ENCODE assay signal across 24 cellular contexts in genomic region chr12:89228466-89228865, GRCh38.
A peak's percentile ranks its signal among the peaks of the same experiment; 100 is the strongest.
DNase-seq lines count a peak whose midpoint lies in the region; ATAC-seq and TF ChIP-seq lines count a peak whose summit lies in the region.
"Had no signal": no experiment of that assay in that cellular context is flagged by ENCODE, and none has a peak within 500 bp of the region (broad histone marks: within the 10 kb centered on the region; RNA-seq: fewer than 3 reads in every experiment).

No MANE protein-coding gene starts in this region.

- peak overlapping the region; percentile 38 for H3K9ac ChIP-seq in adipocyte (ENCODE audit: low read length)
- H3K9ac ChIP-seq in mesenchymal stem cell (ENCODE audit: low read length), result peak overlapping the region; percentile 1
- H3K9ac ChIP-seq: BLaER1 treated with 17β-estradiol and CSF1 and Interleukin-3, amounts not matched to agents 10 nM and 100 nM; SK-N-SH had no signal

- no peak overlapping the region for H3K4me2 ChIP-seq in mesenchymal stem cell (ENCODE audit: low read length, poor library complexity, severe bottlenecking)
- H3K4me2 ChIP-seq: BLaER1 treated with 17β-estradiol and CSF1 and Interleukin-3, amounts not matched to agents 10 nM and 100 nM; SK-N-SH had no signal

- no peaks in the 10 kb centered on the region for H3K9me3 Mint-ChIP-seq in natural killer cell
- no peaks in the 10 kb centered on the region for H3K9me3 Mint-ChIP-seq in natural killer cell treated with Interleukin-12 subunit alpha and Interleukin-12 subunit beta and Interleukin-15 and Interleukin-18, amount 100 ng/mL, for 72 hours
- H3K9me3 Mint-ChIP-seq: CD4-positive, alpha-beta T cell had no signal

- no peaks in the 10 kb centered on the region for H3K79me1 ChIP-seq in mesenchymal stem cell (replicated peaks; ENCODE audit: low read length, poor library complexity, severe bottlenecking)

- H3K14ac ChIP-seq in mesenchymal stem cell (ENCODE audit: low read length in 2 of 2), result no peak overlapping the region

- no peak overlapping the region for H3K18ac ChIP-seq in mesenchymal stem cell (ENCODE audit: low read depth in 1 of 2, low read length in 2 of 2)

- peak overlapping the region; percentile 64 to 80 for H3K27ac Mint-ChIP-seq in natural killer cell
- H3K27ac Mint-ChIP-seq in natural killer cell treated with Interleukin-12 subunit alpha and Interleukin-12 subunit beta and Interleukin-15 and Interleukin-18, amount 100 ng/mL, for 72 hours, result peak overlapping the region in 1 of 2 donors; percentile 15
- H3K27ac Mint-ChIP-seq: CD4-positive, alpha-beta T cell had no signal

- no peak for ATAC-seq in natural killer cell
- ATAC-seq in natural killer cell treated with Interleukin-12 subunit alpha and Interleukin-12 subunit beta and Interleukin-15 and Interleukin-18, amount 100 ng/mL, for 72 hours, result no peak

- H2BK5ac ChIP-seq in mesenchymal stem cell (ENCODE audit: low read depth, low read length, poor library complexity, severe bottlenecking), result no peak overlapping the region

- H3K27me3 ChIP-seq in adipocyte (replicated peaks; ENCODE audit: control insufficient read depth, insufficient read depth, low read length), result no peaks in the 10 kb centered on the region
- H3K27me3 ChIP-seq in mesenchymal stem cell (ENCODE audit: control insufficient read depth in 1 of 2, insufficient read depth in 1 of 2, low read length in 2 of 2), result no peaks in the 10 kb centered on the region
- H3K27me3 ChIP-seq: BLaER1 treated with 17β-estradiol and CSF1 and Interleukin-3, amounts not matched to agents 10 nM and 100 nM had no signal

- H2BK15ac ChIP-seq in mesenchymal stem cell (ENCODE audit: low read depth, poor library complexity, severe bottlenecking), result no peak overlapping the region

- peaks cover 71 to 75% of the 10 kb centered on the region in 2 donors for H3K4me1 Mint-ChIP-seq in natural killer cell
- H3K4me1 Mint-ChIP-seq in natural killer cell treated with Interleukin-12 subunit alpha and Interleukin-12 subunit beta and Interleukin-15 and Interleukin-18, amount 100 ng/mL, for 72 hours (ENCODE audit: low read depth in 2 of 2), result peaks cover 51% of the 10 kb centered on the region in 2 donors

- no peak overlapping the region for H3K23ac ChIP-seq in mesenchymal stem cell (ENCODE audit: low read length in 2 of 2)

- no peak overlapping the region for H4K91ac ChIP-seq in mesenchymal stem cell (ENCODE audit: low read length)

- no peak overlapping the region for H2BK12ac ChIP-seq in mesenchymal stem cell (ENCODE audit: low read length in 2 of 2)

- no peak overlapping the region for H3K4me3 ChIP-seq in adipocyte (ENCODE audit: low read length)
- H3K4me3 ChIP-seq in mesenchymal stem cell (ENCODE audit: insufficient read depth in 1 of 2, low read depth in 1 of 2, low read length in 2 of 2), result no peak overlapping the region
- H3K4me3 ChIP-seq: BLaER1 treated with 17β-estradiol and CSF1 and Interleukin-3, amounts not matched to agents 10 nM and 100 nM had no signal

- DNase-seq in natural killer cell, result no peak
- DNase-seq in natural killer cell treated with Interleukin-12 subunit alpha and Interleukin-12 subunit beta and Interleukin-15 and Interleukin-18, amount 100 ng/mL, for 72 hours (ENCODE audit: low spot score), result no peak
- DNase-seq in adipocyte (ENCODE audit: low read depth), result no peak
- DNase-seq in mesenchymal stem cell, result no peak
- DNase-seq in ecto neural progenitor cell (ENCODE audit: low spot score), result no peak
- DNase-seq in activated CD8-positive, alpha-beta memory T cell treated with anti-CD3 and anti-CD28 coated beads for 24 hours, result no peak
- DNase-seq in mesenteric fat pad (ENCODE audit: low spot score), result no peak
- DNase-seq in activated CD4-positive, alpha-beta T cell treated with anti-CD3 and anti-CD28 coated beads for 1 hour, result no peak
- DNase-seq: AML-193; CD4-positive, alpha-beta T cell; DMS53; EL; GDM1; KBM-7; MV-4-11; NCI-H1105; NCI-H1436 treated with DMSO at 0.1 percent for 48 hours; NCI-H187 treated with DMSO at 0.1 percent for 48 hours; NCI-H2107; NCI-H446; NCI-H524 treated with DMSO at 0.1 percent for 48 hours; NCI-H774; SK-N-SH had no signal

- H3K9me3 ChIP-seq in adipocyte (ENCODE audit: control insufficient read depth, low read length), result no peaks in the 10 kb centered on the region
- H3K9me3 ChIP-seq in mesenchymal stem cell (ENCODE audit: control insufficient read depth, low read length), result no peaks in the 10 kb centered on the region
- H3K9me3 ChIP-seq: BLaER1 treated with 17β-estradiol and CSF1 and Interleukin-3, amounts not matched to agents 10 nM and 100 nM; SK-N-SH had no signal

- intact Hi-C loops in natural killer cell (cut with micrococcal nuclease), result no loop called here

- H3K4me1 ChIP-seq in adipocyte (ENCODE audit: control insufficient read depth, insufficient read depth, low read length) (peaks cover 44% of the 10 kb centered on the region), mesenchymal stem cell (ENCODE audit: control insufficient read depth, insufficient read depth, low read depth, low read length) (no peaks in the 10 kb centered on the region)

- 70% methylated on average over 2 of the region's 3 CpGs for WGBS in mesenchymal stem cell

- no peak overlapping the region for H2AFZ ChIP-seq in mesenchymal stem cell (ENCODE audit: low read depth, low read length)

- no peak overlapping the region for H3K4ac ChIP-seq in mesenchymal stem cell (ENCODE audit: low read depth in 1 of 2, low read length in 2 of 2)

- TF ChIP-seq CTCF in natural killer cell (IDR thresholded peaks at IDR 0.05), result no peak

- H3K36me3 ChIP-seq in adipocyte (ENCODE audit: control insufficient read depth, insufficient read depth, low read length, severe bottlenecking), result no peaks in the 10 kb centered on the region
- H3K36me3 ChIP-seq in mesenchymal stem cell (ENCODE audit: control insufficient read depth in 1 of 2, insufficient read depth in 2 of 2, low read depth in 1 of 2, low read length in 2 of 2), result no peaks in the 10 kb centered on the region
- H3K36me3 ChIP-seq: BLaER1 treated with 17β-estradiol and CSF1 and Interleukin-3, amounts not matched to agents 10 nM and 100 nM had no signal

- no peak overlapping the region for H4K8ac ChIP-seq in mesenchymal stem cell (ENCODE audit: low read length)

- H3K27me3 Mint-ChIP-seq in natural killer cell (ENCODE audit: low read depth in 2 of 2), result no peaks in the 10 kb centered on the region
- no peaks in the 10 kb centered on the region for H3K27me3 Mint-ChIP-seq in natural killer cell treated with Interleukin-12 subunit alpha and Interleukin-12 subunit beta and Interleukin-15 and Interleukin-18, amount 100 ng/mL, for 72 hours
- H3K27me3 Mint-ChIP-seq: CD4-positive, alpha-beta T cell had no signal

- no peak overlapping the region for H3K4me3 Mint-ChIP-seq in natural killer cell
- H3K4me3 Mint-ChIP-seq in natural killer cell treated with Interleukin-12 subunit alpha and Interleukin-12 subunit beta and Interleukin-15 and Interleukin-18, amount 100 ng/mL, for 72 hours, result no peak overlapping the region
- H3K4me3 Mint-ChIP-seq: CD4-positive, alpha-beta T cell had no signal

- no peak overlapping the region for H2AK5ac ChIP-seq in mesenchymal stem cell (ENCODE audit: low read length, severe bottlenecking)

- no peak overlapping the region for H2BK120ac ChIP-seq in mesenchymal stem cell (ENCODE audit: low read depth, low read length)

- H3K36me3 Mint-ChIP-seq in natural killer cell, result no peaks in the 10 kb centered on the region
- no peaks in the 10 kb centered on the region for H3K36me3 Mint-ChIP-seq in natural killer cell treated with Interleukin-12 subunit alpha and Interleukin-12 subunit beta and Interleukin-15 and Interleukin-18, amount 100 ng/mL, for 72 hours

- H3K27ac ChIP-seq in mesenchymal stem cell (ENCODE audit: low read length, poor library complexity, severe bottlenecking), result no peak overlapping the region
- H3K27ac ChIP-seq: BLaER1 treated with 17β-estradiol and CSF1 and Interleukin-3, amounts not matched to agents 10 nM and 100 nM had no signal
